ENCODE assay signal across 1 cellular context in the genomic region with DNA sequence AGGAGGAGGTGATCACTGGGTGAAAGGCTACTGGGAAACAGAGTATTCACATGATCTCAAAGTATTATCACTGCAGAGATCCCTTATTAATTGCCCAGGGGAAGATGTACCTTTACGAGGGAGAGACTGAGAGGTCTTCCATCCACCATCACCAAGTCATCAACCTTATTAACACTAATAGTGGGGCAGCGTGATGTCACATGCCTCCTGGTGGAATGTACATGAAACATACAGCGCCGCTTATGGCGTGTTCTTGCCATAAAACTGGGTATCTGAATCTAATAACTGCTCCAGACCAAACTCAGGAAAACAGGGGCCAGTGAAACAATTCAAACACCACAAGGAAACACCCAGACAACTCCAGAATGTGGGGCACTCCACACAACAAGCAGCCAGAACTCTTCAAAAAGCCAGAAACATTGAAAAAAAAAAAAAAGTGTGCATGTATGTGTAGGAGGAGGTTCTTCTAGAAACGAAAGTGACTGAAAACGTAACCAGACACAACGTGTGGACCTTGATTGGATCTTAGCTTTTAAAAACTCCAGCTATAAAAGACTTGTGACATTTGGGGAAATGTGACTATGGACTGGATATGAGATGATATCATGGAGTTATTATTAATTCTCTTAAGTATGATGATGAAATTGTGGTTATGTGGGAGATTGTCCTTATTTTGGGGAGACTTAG.
TF ChIP-seq lines count a peak whose summit lies in the region.

No MANE protein-coding gene starts in this region.

TF ChIP-seq in GM12878, 131 proteins besides CTCF, POLR2A, EP300 and RAD21:
- TF ChIP-seq MXI1 (IDR thresholded peaks at IDR 0.05; ENCODE audit: low read depth, low read length) (peak; percentile 70), PML (IDR thresholded peaks at IDR 0.05; ENCODE audit: low read length) (no peak), RBBP5 (conservative IDR thresholded peaks at IDR 0.05) (no peak), BRCA1 (IDR thresholded peaks at IDR 0.05; ENCODE audit: low read depth, low read length) (no peak), RUNX3 (IDR thresholded peaks at IDR 0.05; ENCODE audit: low read length) (peak; percentile 53), CBX5 (IDR thresholded peaks at IDR 0.05; ENCODE audit: low read depth) (no peak), RELA (IDR thresholded peaks at IDR 0.05; ENCODE audit: borderline replicate concordance, partially characterized antibody) (no peak), LARP7 (IDR thresholded peaks at IDR 0.05) (no peak), CHD4 (IDR thresholded peaks at IDR 0.05) (no peak), DPF2 (IDR thresholded peaks at IDR 0.05) (0 out of 2 replicates have a peak, but pooled peaks have one; percentile 13), NFYA (IDR thresholded peaks at IDR 0.05; ENCODE audit: borderline replicate concordance, low read depth, low read length) (no peak), IRF4 (IDR thresholded peaks at IDR 0.05; ENCODE audit: low read depth, low read length) (peak; percentile 56; the same call in 1 of the 2 replicates), EED (IDR thresholded peaks at IDR 0.05; ENCODE audit: low read depth) (no peak), SMAD5 (IDR thresholded peaks at IDR 0.05; ENCODE audit: low read depth) (no peak), TCF3 (IDR thresholded peaks at IDR 0.05; ENCODE audit: borderline replicate concordance, insufficient read depth, low read depth, low read length) (no peak), RAD51 (IDR thresholded peaks at IDR 0.05) (peak; percentile 57; the same call in 1 of the 2 replicates), ZNF384 (IDR thresholded peaks at IDR 0.05; ENCODE audit: borderline replicate concordance, low read depth, low read length) (peak; percentile 93), BHLHE40 (IDR thresholded peaks at IDR 0.05; ENCODE audit: borderline replicate concordance in 1 of 2, low read depth in 2 of 2, low read length in 1 of 2) (peak in 1 of 2 experiments; percentile 21; a peak in 1 of 4 replicates), CHD1 (IDR thresholded peaks at IDR 0.05; ENCODE audit: low read depth, low read length) (no peak), FOXM1 (IDR thresholded peaks at IDR 0.05; ENCODE audit: low read depth, low read length) (peak; percentile 24; the same call in 1 of the 2 replicates), RB1 (IDR thresholded peaks at IDR 0.05; ENCODE audit: borderline replicate concordance) (0 out of 2 replicates have a peak, but pooled peaks have one; percentile 29), SUZ12 (IDR thresholded peaks at IDR 0.05; ENCODE audit: unreplicated experiment) (no peak), NBN (IDR thresholded peaks at IDR 0.05) (peak; percentile 68; the same call in 1 of the 2 replicates), NRF1 (conservative IDR thresholded peaks at IDR 0.05; ENCODE audit: low read depth, low read length) (no peak), MTA2 (IDR thresholded peaks at IDR 0.05; ENCODE audit: low read depth) (peak; percentile 45; the same call in 1 of the 2 replicates), CREB1 (IDR thresholded peaks at IDR 0.05; ENCODE audit: low read depth) (peak; percentile 38; the same call in 1 of the 2 replicates), HDGF (IDR thresholded peaks at IDR 0.05) (peak; percentile 87; the same call in 1 of the 2 replicates), JUND (IDR thresholded peaks at IDR 0.05; ENCODE audit: low read depth, low read length) (peak; percentile 23; the same call in 1 of the 2 replicates), IKZF1 (conservative IDR thresholded peaks at IDR 0.05) (peak; percentile 15; the same call in 1 of the 2 replicates), ZSCAN29 (IDR thresholded peaks at IDR 0.05) (no peak), YY1 (IDR thresholded peaks at IDR 0.05; ENCODE audit: low read depth, low read length) (0 out of 2 replicates have a peak, but pooled peaks have one; percentile 32), MTA3 (IDR thresholded peaks at IDR 0.05; ENCODE audit: borderline replicate concordance, low read length) (no peak), BCL11A (IDR thresholded peaks at IDR 0.05; ENCODE audit: low read depth, low read length) (no peak), KAT2A (conservative IDR thresholded peaks at IDR 0.05; ENCODE audit: control insufficient read depth, low read depth, low read length) (no peak), BACH1 (IDR thresholded peaks at IDR 0.05; ENCODE audit: borderline replicate concordance) (no peak), HCFC1 (IDR thresholded peaks at IDR 0.05; ENCODE audit: low read length) (no peak), GABPA (IDR thresholded peaks at IDR 0.05; ENCODE audit: low read depth) (no peak), ATF7 (IDR thresholded peaks at IDR 0.05; ENCODE audit: low read depth) (peak; percentile 68), CREM (IDR thresholded peaks at IDR 0.05; ENCODE audit: low read depth) (peak; percentile 20; the same call in 1 of the 2 replicates), ZNF274 (IDR thresholded peaks at IDR 0.05; ENCODE audit: insufficient read depth, insufficient read length) (no peak), JUNB (IDR thresholded peaks at IDR 0.05) (peak; percentile 78), SMARCA5 (IDR thresholded peaks at IDR 0.05) (peak; percentile 66; the same call in 1 of the 2 replicates)
- TF ChIP-seq, protein P1, sequence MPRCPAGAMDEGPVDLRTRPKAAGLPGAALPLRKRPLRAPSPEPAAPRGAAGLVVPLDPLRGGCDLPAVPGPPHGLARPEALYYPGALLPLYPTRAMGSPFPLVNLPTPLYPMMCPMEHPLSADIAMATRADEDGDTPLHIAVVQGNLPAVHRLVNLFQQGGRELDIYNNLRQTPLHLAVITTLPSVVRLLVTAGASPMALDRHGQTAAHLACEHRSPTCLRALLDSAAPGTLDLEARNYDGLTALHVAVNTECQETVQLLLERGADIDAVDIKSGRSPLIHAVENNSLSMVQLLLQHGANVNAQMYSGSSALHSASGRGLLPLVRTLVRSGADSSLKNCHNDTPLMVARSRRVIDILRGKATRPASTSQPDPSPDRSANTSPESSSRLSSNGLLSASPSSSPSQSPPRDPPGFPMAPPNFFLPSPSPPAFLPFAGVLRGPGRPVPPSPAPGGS (IDR thresholded peaks at IDR 0.05; ENCODE audit: borderline replicate concordance, insufficient read depth, low read depth, low read length, poor library complexity, severe bottlenecking), result no peak
- TF ChIP-seq, protein P2, sequence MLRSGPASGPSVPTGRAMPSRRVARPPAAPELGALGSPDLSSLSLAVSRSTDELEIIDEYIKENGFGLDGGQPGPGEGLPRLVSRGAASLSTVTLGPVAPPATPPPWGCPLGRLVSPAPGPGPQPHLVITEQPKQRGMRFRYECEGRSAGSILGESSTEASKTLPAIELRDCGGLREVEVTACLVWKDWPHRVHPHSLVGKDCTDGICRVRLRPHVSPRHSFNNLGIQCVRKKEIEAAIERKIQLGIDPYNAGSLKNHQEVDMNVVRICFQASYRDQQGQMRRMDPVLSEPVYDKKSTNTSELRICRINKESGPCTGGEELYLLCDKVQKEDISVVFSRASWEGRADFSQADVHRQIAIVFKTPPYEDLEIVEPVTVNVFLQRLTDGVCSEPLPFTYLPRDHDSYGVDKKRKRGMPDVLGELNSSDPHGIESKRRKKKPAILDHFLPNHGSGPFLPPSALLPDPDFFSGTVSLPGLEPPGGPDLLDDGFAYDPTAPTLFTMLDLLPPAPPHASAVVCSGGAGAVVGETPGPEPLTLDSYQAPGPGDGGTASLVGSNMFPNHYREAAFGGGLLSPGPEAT (IDR thresholded peaks at IDR 0.05; ENCODE audit: low read depth), result peak; percentile 62; the same call in 1 of the 2 replicates
- TF ChIP-seq, protein P3, sequence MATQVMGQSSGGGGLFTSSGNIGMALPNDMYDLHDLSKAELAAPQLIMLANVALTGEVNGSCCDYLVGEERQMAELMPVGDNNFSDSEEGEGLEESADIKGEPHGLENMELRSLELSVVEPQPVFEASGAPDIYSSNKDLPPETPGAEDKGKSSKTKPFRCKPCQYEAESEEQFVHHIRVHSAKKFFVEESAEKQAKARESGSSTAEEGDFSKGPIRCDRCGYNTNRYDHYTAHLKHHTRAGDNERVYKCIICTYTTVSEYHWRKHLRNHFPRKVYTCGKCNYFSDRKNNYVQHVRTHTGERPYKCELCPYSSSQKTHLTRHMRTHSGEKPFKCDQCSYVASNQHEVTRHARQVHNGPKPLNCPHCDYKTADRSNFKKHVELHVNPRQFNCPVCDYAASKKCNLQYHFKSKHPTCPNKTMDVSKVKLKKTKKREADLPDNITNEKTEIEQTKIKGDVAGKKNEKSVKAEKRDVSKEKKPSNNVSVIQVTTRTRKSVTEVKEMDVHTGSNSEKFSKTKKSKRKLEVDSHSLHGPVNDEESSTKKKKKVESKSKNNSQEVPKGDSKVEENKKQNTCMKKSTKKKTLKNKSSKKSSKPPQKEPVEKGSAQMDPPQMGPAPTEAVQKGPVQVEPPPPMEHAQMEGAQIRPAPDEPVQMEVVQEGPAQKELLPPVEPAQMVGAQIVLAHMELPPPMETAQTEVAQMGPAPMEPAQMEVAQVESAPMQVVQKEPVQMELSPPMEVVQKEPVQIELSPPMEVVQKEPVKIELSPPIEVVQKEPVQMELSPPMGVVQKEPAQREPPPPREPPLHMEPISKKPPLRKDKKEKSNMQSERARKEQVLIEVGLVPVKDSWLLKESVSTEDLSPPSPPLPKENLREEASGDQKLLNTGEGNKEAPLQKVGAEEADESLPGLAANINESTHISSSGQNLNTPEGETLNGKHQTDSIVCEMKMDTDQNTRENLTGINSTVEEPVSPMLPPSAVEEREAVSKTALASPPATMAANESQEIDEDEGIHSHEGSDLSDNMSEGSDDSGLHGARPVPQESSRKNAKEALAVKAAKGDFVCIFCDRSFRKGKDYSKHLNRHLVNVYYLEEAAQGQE (IDR thresholded peaks at IDR 0.05; ENCODE audit: low read depth, low read length), result no peak
- TF ChIP-seq, protein P4, sequence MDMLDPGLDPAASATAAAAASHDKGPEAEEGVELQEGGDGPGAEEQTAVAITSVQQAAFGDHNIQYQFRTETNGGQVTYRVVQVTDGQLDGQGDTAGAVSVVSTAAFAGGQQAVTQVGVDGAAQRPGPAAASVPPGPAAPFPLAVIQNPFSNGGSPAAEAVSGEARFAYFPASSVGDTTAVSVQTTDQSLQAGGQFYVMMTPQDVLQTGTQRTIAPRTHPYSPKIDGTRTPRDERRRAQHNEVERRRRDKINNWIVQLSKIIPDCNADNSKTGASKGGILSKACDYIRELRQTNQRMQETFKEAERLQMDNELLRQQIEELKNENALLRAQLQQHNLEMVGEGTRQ (IDR thresholded peaks at IDR 0.05; ENCODE audit: borderline replicate concordance, low read depth, low read length), result no peak
- TF ChIP-seq, protein P5, sequence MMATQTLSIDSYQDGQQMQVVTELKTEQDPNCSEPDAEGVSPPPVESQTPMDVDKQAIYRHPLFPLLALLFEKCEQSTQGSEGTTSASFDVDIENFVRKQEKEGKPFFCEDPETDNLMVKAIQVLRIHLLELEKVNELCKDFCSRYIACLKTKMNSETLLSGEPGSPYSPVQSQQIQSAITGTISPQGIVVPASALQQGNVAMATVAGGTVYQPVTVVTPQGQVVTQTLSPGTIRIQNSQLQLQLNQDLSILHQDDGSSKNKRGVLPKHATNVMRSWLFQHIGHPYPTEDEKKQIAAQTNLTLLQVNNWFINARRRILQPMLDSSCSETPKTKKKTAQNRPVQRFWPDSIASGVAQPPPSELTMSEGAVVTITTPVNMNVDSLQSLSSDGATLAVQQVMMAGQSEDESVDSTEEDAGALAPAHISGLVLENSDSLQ (IDR thresholded peaks at IDR 0.05), result no peak
- TF ChIP-seq, protein P6, sequence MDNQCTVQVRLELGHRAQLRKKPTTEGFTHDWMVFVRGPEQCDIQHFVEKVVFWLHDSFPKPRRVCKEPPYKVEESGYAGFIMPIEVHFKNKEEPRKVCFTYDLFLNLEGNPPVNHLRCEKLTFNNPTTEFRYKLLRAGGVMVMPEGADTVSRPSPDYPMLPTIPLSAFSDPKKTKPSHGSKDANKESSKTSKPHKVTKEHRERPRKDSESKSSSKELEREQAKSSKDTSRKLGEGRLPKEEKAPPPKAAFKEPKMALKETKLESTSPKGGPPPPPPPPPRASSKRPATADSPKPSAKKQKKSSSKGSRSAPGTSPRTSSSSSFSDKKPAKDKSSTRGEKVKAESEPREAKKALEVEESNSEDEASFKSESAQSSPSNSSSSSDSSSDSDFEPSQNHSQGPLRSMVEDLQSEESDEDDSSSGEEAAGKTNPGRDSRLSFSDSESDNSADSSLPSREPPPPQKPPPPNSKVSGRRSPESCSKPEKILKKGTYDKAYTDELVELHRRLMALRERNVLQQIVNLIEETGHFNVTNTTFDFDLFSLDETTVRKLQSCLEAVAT (IDR thresholded peaks at IDR 0.05), result peak; percentile 93
- TF ChIP-seq, protein P7, sequence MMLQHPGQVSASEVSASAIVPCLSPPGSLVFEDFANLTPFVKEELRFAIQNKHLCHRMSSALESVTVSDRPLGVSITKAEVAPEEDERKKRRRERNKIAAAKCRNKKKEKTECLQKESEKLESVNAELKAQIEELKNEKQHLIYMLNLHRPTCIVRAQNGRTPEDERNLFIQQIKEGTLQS (IDR thresholded peaks at IDR 0.05; ENCODE audit: borderline replicate concordance, extremely low read depth, low read depth, low read length), result no peak
- TF ChIP-seq, protein P8, sequence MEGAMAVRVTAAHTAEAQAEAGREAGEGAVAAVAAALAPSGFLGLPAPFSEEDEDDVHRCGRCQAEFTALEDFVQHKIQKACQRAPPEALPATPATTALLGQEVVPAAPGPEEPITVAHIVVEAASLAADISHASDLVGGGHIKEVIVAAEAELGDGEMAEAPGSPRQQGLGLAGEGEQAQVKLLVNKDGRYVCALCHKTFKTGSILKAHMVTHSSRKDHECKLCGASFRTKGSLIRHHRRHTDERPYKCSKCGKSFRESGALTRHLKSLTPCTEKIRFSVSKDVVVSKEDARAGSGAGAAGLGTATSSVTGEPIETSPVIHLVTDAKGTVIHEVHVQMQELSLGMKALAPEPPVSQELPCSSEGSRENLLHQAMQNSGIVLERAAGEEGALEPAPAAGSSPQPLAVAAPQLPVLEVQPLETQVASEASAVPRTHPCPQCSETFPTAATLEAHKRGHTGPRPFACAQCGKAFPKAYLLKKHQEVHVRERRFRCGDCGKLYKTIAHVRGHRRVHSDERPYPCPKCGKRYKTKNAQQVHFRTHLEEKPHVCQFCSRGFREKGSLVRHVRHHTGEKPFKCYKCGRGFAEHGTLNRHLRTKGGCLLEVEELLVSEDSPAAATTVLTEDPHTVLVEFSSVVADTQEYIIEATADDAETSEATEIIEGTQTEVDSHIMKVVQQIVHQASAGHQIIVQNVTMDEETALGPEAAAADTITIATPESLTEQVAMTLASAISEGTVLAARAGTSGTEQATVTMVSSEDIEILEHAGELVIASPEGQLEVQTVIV (IDR thresholded peaks at IDR 0.05; ENCODE audit: borderline replicate concordance, partially characterized antibody), result no peak
- TF ChIP-seq, protein P9, sequence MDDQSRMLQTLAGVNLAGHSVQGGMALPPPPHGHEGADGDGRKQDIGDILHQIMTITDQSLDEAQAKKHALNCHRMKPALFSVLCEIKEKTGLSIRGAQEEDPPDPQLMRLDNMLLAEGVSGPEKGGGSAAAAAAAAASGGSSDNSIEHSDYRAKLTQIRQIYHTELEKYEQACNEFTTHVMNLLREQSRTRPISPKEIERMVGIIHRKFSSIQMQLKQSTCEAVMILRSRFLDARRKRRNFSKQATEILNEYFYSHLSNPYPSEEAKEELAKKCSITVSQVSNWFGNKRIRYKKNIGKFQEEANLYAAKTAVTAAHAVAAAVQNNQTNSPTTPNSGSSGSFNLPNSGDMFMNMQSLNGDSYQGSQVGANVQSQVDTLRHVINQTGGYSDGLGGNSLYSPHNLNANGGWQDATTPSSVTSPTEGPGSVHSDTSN (IDR thresholded peaks at IDR 0.05; ENCODE audit: insufficient replicate concordance, low read depth, low read length), result no peak
